In genomic region chr2:126832038-126832437, GRCh38 we compare ENCODE assay signal across 28 cellular contexts.
"Had no signal": no experiment of that assay in that cellular context is flagged by ENCODE, and none has a peak within 500 bp of the region (broad histone marks: within the 10 kb centered on the region; RNA-seq: fewer than 3 reads in every experiment).

No MANE protein-coding gene starts in this region.

- H3K27ac ChIP-seq: ascending aorta, breast epithelium, KMS-11, VCaP had no signal

- H3K4me1 ChIP-seq: ascending aorta, breast epithelium had no signal

- H3K9me3 ChIP-seq: ascending aorta, breast epithelium had no signal

- H3K4me3 ChIP-seq: ascending aorta, breast epithelium had no signal

- H3K36me3 ChIP-seq: ascending aorta, breast epithelium had no signal

- H3K9ac ChIP-seq: KMS-11 had no signal

- H3K4me2 ChIP-seq: KMS-11 had no signal

- DNase-seq: activated B cell treated with CpG ODN at 0.5 μM for 24 hours; activated CD4-positive, alpha-beta memory T cell treated with anti-CD3 and anti-CD28 coated beads, Interleukin-2, amount 10 ng/mL, durations not matched to agents 7 days and 5 days; activated CD4-positive, alpha-beta T cell treated with anti-CD3 and anti-CD28 coated beads for 48 hours; activated CD4-positive, CD25-positive, alpha-beta regulatory T cell treated with anti-CD3 and anti-CD28 coated beads, Interleukin-2, amount 50 U/mL, for 72 hours; activated CD8-positive, alpha-beta memory T cell treated with anti-CD3 and anti-CD28 coated beads for 24 hours; activated gamma-delta T cell; activated naive CD4-positive, alpha-beta T cell treated with Interleukin-2 at 50 U/mL for 16 hours; activated naive CD8-positive, alpha-beta T cell treated with anti-CD3 and anti-CD28 coated beads, Interleukin-2, amount 10 ng/mL, durations not matched to agents 7 days and 5 days; activated T-cell treated with anti-CD3 and anti-CD28 coated beads, Interleukin-2, amount 50 U/mL, for 1 hour; amygdala; MM.1S; NCI-H1105; NCI-H1417 treated with DMSO at 0.1 percent for 48 hours; NCI-H187 treated with DMSO at 0.1 percent for 48 hours; NCI-H2081; NCI-H2171 treated with DMSO at 0.1 percent for 48 hours; NCI-H2227 treated with DMSO at 0.1 percent for 48 hours; NCI-H446 treated with DMSO at 0.1 percent for 48 hours; NCI-H69; RPMI8226; SW 1271; T-helper 1 cell; T-helper 2 cell; T-helper 9 cell had no signal

- H3K27me3 ChIP-seq: ascending aorta, breast epithelium had no signal
